ENCODE assay signal across 8 cellular contexts in the genomic region with DNA sequence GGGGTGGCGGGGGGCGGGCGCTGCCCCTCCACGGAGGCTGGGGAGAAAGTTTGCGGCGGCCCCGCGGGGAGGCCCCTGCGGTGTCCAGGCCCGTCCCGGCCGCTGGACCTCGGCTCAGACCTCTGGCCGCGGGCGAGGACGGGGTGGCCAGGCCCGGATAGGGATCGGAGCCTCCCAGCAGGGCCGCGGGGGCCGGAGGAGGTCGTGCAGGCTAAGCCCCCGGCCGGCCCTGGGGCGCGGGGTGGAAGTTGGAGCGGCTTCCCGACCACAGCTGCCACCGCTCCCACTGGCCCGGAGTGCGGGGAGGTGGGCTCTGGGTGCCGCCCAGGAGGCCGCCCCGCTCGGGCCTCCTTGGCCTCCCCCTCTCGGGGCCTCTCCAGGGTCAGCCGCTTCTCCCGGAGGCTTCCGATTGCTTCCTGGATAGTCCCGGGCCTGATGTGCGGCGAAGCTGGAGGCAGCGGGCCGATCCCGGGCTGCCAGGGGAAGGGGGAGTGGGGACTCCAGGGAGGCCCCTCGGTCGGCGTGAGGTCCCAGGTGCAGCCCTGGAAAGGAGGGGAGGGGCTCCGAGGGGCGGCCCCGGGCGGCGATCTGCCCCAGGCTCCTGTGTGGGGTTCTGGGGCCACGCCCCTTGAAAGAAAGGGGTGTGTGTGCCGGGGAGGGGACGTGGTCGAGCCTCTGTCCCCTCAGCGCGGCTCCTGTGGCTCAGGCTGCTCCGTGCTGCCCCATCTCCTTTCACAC. TPM values are rescaled to one million over a fixed set of nuclear protein-coding genes. Genes with fewer than 3 reads are reported as not detected.
DNase-seq lines count a peak whose midpoint lies in the region; ATAC-seq, FAIRE-seq and TF ChIP-seq lines count a peak whose summit lies in the region.

No MANE protein-coding gene starts in this region.

- H3K27ac ChIP-seq in 22Rv1: peak overlapping the region; percentile 41
- peak overlapping the region; percentile 65 for H3K27ac ChIP-seq in RWPE2 (ENCODE audit: poor library complexity, severe bottlenecking)
- peak overlapping the region in 2 of 4 donors; percentile 13 to 51 for H3K27ac ChIP-seq in body of pancreas
- H3K27ac ChIP-seq in kidney (ENCODE audit: low read depth in 2 of 2, low read length in 2 of 2): no peak overlapping the region

- peaks cover 5% of the 10 kb centered on the region for H3K4me1 ChIP-seq in RWPE2 (ENCODE audit: insufficient read depth, poor library complexity, severe bottlenecking)
- H3K4me1 ChIP-seq in body of pancreas: peaks cover 36% of the 10 kb centered on the region
- peaks cover 0 to 10% of the 10 kb centered on the region in 2 donors for H3K4me1 ChIP-seq in kidney (ENCODE audit: control insufficient read depth in 1 of 2, insufficient read depth in 1 of 2, low read depth in 1 of 2, low read length in 2 of 2)

- no peak for FAIRE-seq in kidney (lab: Jason Lieb, UNC)

- H3K4me3 ChIP-seq in RWPE2 (ENCODE audit: severe bottlenecking) (peak overlapping the region; percentile 75), body of pancreas (peak overlapping the region; percentile 48 to 55), kidney (ENCODE audit: low read length in 2 of 2) (peak overlapping the region; percentile 7 to 56)

- 2 to 5% methylated on average over 12 to 57 of the region's 61 CpGs for whole genome bisulfite sequencing in body of pancreas, 2 donors

- peak overlapping the region; percentile 40 to 77 for H3K9ac ChIP-seq in kidney (ENCODE audit: low read length in 2 of 2)

- intact Hi-C loops in body of pancreas (cut with DNase I): no loop called here
- intact Hi-C loops in kidney (cut with DNase I): loop anchor here (10.0 kb wide), 1 partner anchor 229 kb away; no protein-coding TSS in a partner anchor

- H3K9me3 ChIP-seq in RWPE2 (ENCODE audit: severe bottlenecking) (no peaks in the 10 kb centered on the region), body of pancreas (no peaks in the 10 kb centered on the region), kidney (ENCODE audit: control insufficient read depth in 1 of 2, low read length in 2 of 2) (no peaks in the 10 kb centered on the region)

- peak; percentile 1 for ATAC-seq in GM18498 (IDR thresholded peaks at IDR 0.05; ENCODE audit: unreplicated experiment)
- peak; percentile 26 for ATAC-seq in RWPE2 (ENCODE audit: low read depth)
- ATAC-seq in body of pancreas: peak; percentile 13
- ATAC-seq in HG03139 (IDR thresholded peaks at IDR 0.05; ENCODE audit: unreplicated experiment): no peak

- peaks cover 8% of the 10 kb centered on the region for H3K36me3 ChIP-seq in RWPE2 (ENCODE audit: low read depth)
- no peaks in the 10 kb centered on the region for H3K36me3 ChIP-seq in body of pancreas (replicated peaks in 1 of 2; ENCODE audit: insufficient read depth in 1 of 2, low read depth in 2 of 2)
- H3K36me3 ChIP-seq in kidney (ENCODE audit: control insufficient read depth in 1 of 2, insufficient read depth in 2 of 2, low read length in 2 of 2): no peaks in the 10 kb centered on the region

- TF ChIP-seq CTCF in 22Rv1 (IDR thresholded peaks at IDR 0.05) (no peak), RWPE2 (IDR thresholded peaks at IDR 0.05; ENCODE audit: poor library complexity, severe bottlenecking) (no peak), body of pancreas (IDR thresholded peaks at IDR 0.05) (no peak), kidney (IDR thresholded peaks at IDR 0.05; ENCODE audit: borderline replicate concordance, extremely low read depth, insufficient read depth) (no peak)

- DNase-seq in RWPE2 (ENCODE audit: low spot score) (no peak), body of pancreas (peak; percentile 37 to 51 (median 43)), kidney (no peak), NCI-H774 (lab: John Stamatoyannopoulos, UW) (no peak)
- peak; percentile 32 for DNase-seq in stimulated activated CD4-positive, alpha-beta T cell treated with anti-CD3 and anti-CD28 coated beads, Interleukin-4, amount 100 ng/mL, for 24 hours

- H3K27me3 ChIP-seq in RWPE2 (ENCODE audit: insufficient read depth, poor library complexity, severe bottlenecking): no peaks in the 10 kb centered on the region
- no peaks in the 10 kb centered on the region for H3K27me3 ChIP-seq in body of pancreas

- no peak for TF ChIP-seq POLR2A in body of pancreas (IDR thresholded peaks at IDR 0.05)

RNA-seq across cellular contexts. Expression of a gene that starts 0.9 kb away (rescaled TPM):
- total RNA-seq in body of pancreas: 10 to 100 TPM; 13.2 to 25.1 TPM
- 29.0 TPM for total RNA-seq in kidney
- 5.3 TPM for polyA plus RNA-seq in kidney (ENCODE audit: insufficient read depth, low read depth, low replicate concordance)

Comparison
In these comparisons a context has a peak if more than half of its experiments do, and no peak if none do; other contexts are left out.
1. H3K27ac ChIP-seq: peak in 22Rv1 (single experiment) and RWPE2 (single experiment); none in kidney (0 of 2).
2. DNase-seq: peak in body of pancreas (4 of 4) and stimulated activated CD4-positive, alpha-beta T cell treated with anti-CD3 and anti-CD28 coated beads, Interleukin-4, amount 100 ng/mL, for 24 hours (single experiment); none in RWPE2 (single experiment), kidney (single experiment) and NCI-H774 (single experiment).
3. Peak in every context shown above with its lines, with median percentiles within 50 percentile points of each other: H3K4me3 ChIP-seq.